9 cellular contexts compared by ENCODE assay signal in the genomic region with DNA sequence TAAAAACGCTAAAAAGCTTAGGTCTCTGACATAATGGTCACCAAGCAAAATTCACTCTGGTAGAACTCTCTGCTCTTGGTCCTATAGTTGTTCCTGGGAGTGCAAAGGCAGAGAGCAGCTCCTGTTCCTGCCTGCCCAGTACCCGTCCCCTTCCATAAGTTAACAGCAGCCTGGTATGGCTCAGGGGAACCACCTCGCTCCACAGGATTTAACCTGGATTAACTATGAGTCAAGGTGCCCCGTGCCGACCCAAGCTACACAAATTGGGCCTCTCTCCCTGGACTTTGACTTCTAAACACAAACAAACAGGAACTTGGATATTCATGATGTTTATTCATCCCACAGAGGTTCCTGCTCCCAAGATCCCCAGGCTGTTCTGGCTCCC. TPM values are rescaled to one million over a fixed set of nuclear protein-coding genes. Genes with fewer than 3 reads are reported as not detected.
DNase-seq lines count a peak whose midpoint lies in the region; ATAC-seq and TF ChIP-seq lines count a peak whose summit lies in the region.
"Had no signal": no experiment of that assay in that cellular context is flagged by ENCODE, and none has a peak within 500 bp of the region (broad histone marks: within the 10 kb centered on the region; RNA-seq: fewer than 3 reads in every experiment).

No MANE protein-coding gene starts in this region.

- H3K36me3 Mint-ChIP-seq in Caco-2 (ENCODE audit: insufficient read depth, unreplicated experiment): peaks cover 45% of the 10 kb centered on the region
- peaks cover 16% of the 10 kb centered on the region for H3K36me3 Mint-ChIP-seq in activated T-helper 1 cell treated with anti-CD3 and anti-CD28 coated beads, Interleukin-12 subunit alpha, Interleukin-12 subunit beta, Interleukin-2, Interleukin-4 antibody, amounts not matched to agents 30 ng/mL and 10 ng/mL and 1 ng/mL, durations not matched to agents 14 hours and 24 hours and 36 hours (ENCODE audit: low read depth)
- peaks cover 28% of the 10 kb centered on the region for H3K36me3 Mint-ChIP-seq in activated T-helper 2 cell treated with anti-CD3 and anti-CD28 coated beads, Interferon-gamma antibody, Interleukin-2, Interleukin-4, amounts not matched to agents 10 μg/mL and 5 μg/mL and 100 μg/mL, durations not matched to agents 14 hours and 24 hours and 36 hours (ENCODE audit: low read depth)

- peaks cover 32% of the 10 kb centered on the region for H3K4me1 Mint-ChIP-seq in Caco-2 (ENCODE audit: low read depth, unreplicated experiment)
- peaks cover 6% of the 10 kb centered on the region for H3K4me1 Mint-ChIP-seq in activated T-helper 1 cell treated with anti-CD3 and anti-CD28 coated beads, Interleukin-12 subunit alpha, Interleukin-12 subunit beta, Interleukin-2, Interleukin-4 antibody, amounts not matched to agents 30 ng/mL and 10 ng/mL and 1 ng/mL, durations not matched to agents 14 hours and 24 hours and 36 hours (ENCODE audit: low read depth)
- peaks cover 1% of the 10 kb centered on the region for H3K4me1 Mint-ChIP-seq in activated T-helper 2 cell treated with anti-CD3 and anti-CD28 coated beads, Interferon-gamma antibody, Interleukin-2, Interleukin-4, amounts not matched to agents 10 μg/mL and 5 μg/mL and 100 μg/mL, durations not matched to agents 14 hours and 24 hours and 36 hours (ENCODE audit: low read depth)

- TF ChIP-seq CTCF in Caco-2 (IDR thresholded peaks at IDR 0.05; ENCODE audit: insufficient read depth in 1 of 2, low read depth in 1 of 2, low read length in 1 of 2, severe bottlenecking in 1 of 2, unreplicated experiment in 1 of 2): no peak

- H3K4me1 ChIP-seq in Caco-2: peaks cover 37% of the 10 kb centered on the region

- H3K36me3 ChIP-seq in Caco-2 (ENCODE audit: control insufficient read depth, insufficient read depth, low read length): peaks cover 2% of the 10 kb centered on the region

- DNase-seq in Caco-2: peak; percentile 72 to 79
- DNase-seq in activated T-helper 1 cell treated with anti-CD3 and anti-CD28 coated beads, Interleukin-12 subunit alpha, Interleukin-12 subunit beta, Interleukin-2, Interleukin-4 antibody, amounts not matched to agents 30 ng/mL and 10 ng/mL and 1 ng/mL, durations not matched to agents 14 hours and 24 hours and 36 hours (ENCODE audit: low spot score): no peak
- no peak for DNase-seq in left ventricle myocardium superior
- peak; percentile 54 for DNase-seq in renal cortical epithelial cell (ENCODE audit: low read depth)
- no peak for DNase-seq in SHP77 treated with DMSO at 0.1 percent for 48 hours (lab: John Stamatoyannopoulos, UW)
- DNase-seq in activated T-helper 2 cell treated with anti-CD3 and anti-CD28 coated beads, Interferon-gamma antibody, Interleukin-2, Interleukin-4, amounts not matched to agents 10 μg/mL and 5 μg/mL and 100 μg/mL, durations not matched to agents 14 hours and 24 hours and 36 hours (ENCODE audit: low spot score): no peak
- no peak for DNase-seq in NCI-H2196 treated with DMSO at 0.1 percent for 48 hours (lab: John Stamatoyannopoulos, UW; ENCODE audit: unreplicated experiment)
- DNase-seq: activated naive CD8-positive, alpha-beta T cell treated with anti-CD3 and anti-CD28 coated beads, Interleukin-2, amount 10 ng/mL, durations not matched to agents 7 days and 5 days had no signal

- peak overlapping the region; percentile 55 for H3K4me3 Mint-ChIP-seq in Caco-2 (ENCODE audit: unreplicated experiment)
- no peak overlapping the region for H3K4me3 Mint-ChIP-seq in activated T-helper 1 cell treated with anti-CD3 and anti-CD28 coated beads, Interleukin-12 subunit alpha, Interleukin-12 subunit beta, Interleukin-2, Interleukin-4 antibody, amounts not matched to agents 30 ng/mL and 10 ng/mL and 1 ng/mL, durations not matched to agents 14 hours and 24 hours and 36 hours
- H3K4me3 Mint-ChIP-seq in activated T-helper 2 cell treated with anti-CD3 and anti-CD28 coated beads, Interferon-gamma antibody, Interleukin-2, Interleukin-4, amounts not matched to agents 10 μg/mL and 5 μg/mL and 100 μg/mL, durations not matched to agents 14 hours and 24 hours and 36 hours (ENCODE audit: low read depth): no peak overlapping the region
- H3K4me3 Mint-ChIP-seq: activated naive CD8-positive, alpha-beta T cell treated with anti-CD3 and anti-CD28 coated beads, Interleukin-2, amount 10 ng/mL, durations not matched to agents 7 days and 5 days had no signal

- no peaks in the 10 kb centered on the region; the same call in 1 of the 2 replicates for H3K27me3 ChIP-seq in Caco-2 (replicated peaks; ENCODE audit: control insufficient read depth, insufficient read depth, low read length)

- CTCF ChIA-PET in Caco-2 (lab: Charles Lee): interaction anchor here (1.2 to 1.6 kb wide), 3 partner anchors 23 to 33 kb away, joined by 4 to 5 read pairs (median 5); no protein-coding TSS in a partner anchor

- H3K4me3 ChIP-seq in Caco-2 (ENCODE audit: low read depth, low read length): 0 out of 2 replicates have a peak overlapping the region, but pooled peaks have one; percentile 5

- H3K27me3 Mint-ChIP-seq in Caco-2 (ENCODE audit: insufficient read depth, unreplicated experiment): no peaks in the 10 kb centered on the region
- H3K27me3 Mint-ChIP-seq in activated T-helper 1 cell treated with anti-CD3 and anti-CD28 coated beads, Interleukin-12 subunit alpha, Interleukin-12 subunit beta, Interleukin-2, Interleukin-4 antibody, amounts not matched to agents 30 ng/mL and 10 ng/mL and 1 ng/mL, durations not matched to agents 14 hours and 24 hours and 36 hours (ENCODE audit: insufficient read depth): no peaks in the 10 kb centered on the region
- no peaks in the 10 kb centered on the region for H3K27me3 Mint-ChIP-seq in activated T-helper 2 cell treated with anti-CD3 and anti-CD28 coated beads, Interferon-gamma antibody, Interleukin-2, Interleukin-4, amounts not matched to agents 10 μg/mL and 5 μg/mL and 100 μg/mL, durations not matched to agents 14 hours and 24 hours and 36 hours (ENCODE audit: low read depth)
- H3K27me3 Mint-ChIP-seq: activated naive CD8-positive, alpha-beta T cell treated with anti-CD3 and anti-CD28 coated beads, Interleukin-2, amount 10 ng/mL, durations not matched to agents 7 days and 5 days had no signal

- no TSS peak for BruUV-seq in Caco-2 (replicated peaks; lab: Mats Ljungman, UMichigan)

- peaks cover 7% of the 10 kb centered on the region for H3K9me3 Mint-ChIP-seq in Caco-2 (ENCODE audit: unreplicated experiment)
- H3K9me3 Mint-ChIP-seq in activated T-helper 1 cell treated with anti-CD3 and anti-CD28 coated beads, Interleukin-12 subunit alpha, Interleukin-12 subunit beta, Interleukin-2, Interleukin-4 antibody, amounts not matched to agents 30 ng/mL and 10 ng/mL and 1 ng/mL, durations not matched to agents 14 hours and 24 hours and 36 hours: peaks cover 7% of the 10 kb centered on the region
- H3K9me3 Mint-ChIP-seq in activated T-helper 2 cell treated with anti-CD3 and anti-CD28 coated beads, Interferon-gamma antibody, Interleukin-2, Interleukin-4, amounts not matched to agents 10 μg/mL and 5 μg/mL and 100 μg/mL, durations not matched to agents 14 hours and 24 hours and 36 hours: peaks cover 7% of the 10 kb centered on the region

- ATAC-seq in left ventricle myocardium superior (peak; percentile 33), HG02840 (IDR thresholded peaks at IDR 0.05; ENCODE audit: low FRiP score, unreplicated experiment) (no peak)

- peak overlapping the region; percentile 70 for H3K27ac Mint-ChIP-seq in Caco-2 (ENCODE audit: unreplicated experiment)
- H3K27ac Mint-ChIP-seq in activated T-helper 1 cell treated with anti-CD3 and anti-CD28 coated beads, Interleukin-12 subunit alpha, Interleukin-12 subunit beta, Interleukin-2, Interleukin-4 antibody, amounts not matched to agents 30 ng/mL and 10 ng/mL and 1 ng/mL, durations not matched to agents 14 hours and 24 hours and 36 hours: peak overlapping the region; percentile 38
- no peak overlapping the region for H3K27ac Mint-ChIP-seq in activated T-helper 2 cell treated with anti-CD3 and anti-CD28 coated beads, Interferon-gamma antibody, Interleukin-2, Interleukin-4, amounts not matched to agents 10 μg/mL and 5 μg/mL and 100 μg/mL, durations not matched to agents 14 hours and 24 hours and 36 hours

- intact Hi-C loops in Caco-2 (cut with micrococcal nuclease; ENCODE audit: unreplicated experiment) (loop anchor here (1.0 to 2.0 kb wide), 2 partner anchors 22 to 69 kb away; partner anchors contain the start of gene ELP6), left ventricle myocardium superior (cut with micrococcal nuclease) (no loop called here)
- intact Hi-C loops in activated T-helper 1 cell treated with anti-CD3 and anti-CD28 coated beads, Interleukin-12 subunit alpha, Interleukin-12 subunit beta, Interleukin-2, Interleukin-4 antibody, amounts not matched to agents 30 ng/mL and 10 ng/mL and 1 ng/mL, durations not matched to agents 14 hours and 24 hours and 36 hours (cut with micrococcal nuclease): no loop called here
- intact Hi-C loops in activated T-helper 2 cell treated with anti-CD3 and anti-CD28 coated beads, Interferon-gamma antibody, Interleukin-2, Interleukin-4, amounts not matched to agents 10 μg/mL and 5 μg/mL and 100 μg/mL, durations not matched to agents 14 hours and 24 hours and 36 hours (cut with micrococcal nuclease): no loop called here

- POLR2A ChIA-PET in Caco-2 (lab: Charles Lee): interaction anchor here (0.6 to 0.8 kb wide), 2 partner anchors 63 to 345 kb away, joined by 3 read pairs; partner anchors contain the start of gene PTPN23

- no peaks in the 10 kb centered on the region for H3K9me3 ChIP-seq in Caco-2

RNA-seq across cellular contexts. Expression of gene SCAP, which starts 32.1 kb away (rescaled TPM):
- total RNA-seq in Caco-2 (2022) (104 and 115 TPM in 2 replicates), left ventricle myocardium superior (53.0 TPM), renal cortical epithelial cell (37.9 and 91.4 TPM in 2 replicates)
- total RNA-seq in activated T-helper 1 cell treated with anti-CD3 and anti-CD28 coated beads, Interleukin-12 subunit alpha, Interleukin-12 subunit beta, Interleukin-2, Interleukin-4 antibody, amounts not matched to agents 30 ng/mL and 10 ng/mL and 1 ng/mL, durations not matched to agents 14 hours and 24 hours and 36 hours: 86.3 and 91.2 TPM in 2 replicates
- 79.6 and 83.9 TPM in 2 replicates for total RNA-seq in activated T-helper 2 cell treated with anti-CD3 and anti-CD28 coated beads, Interferon-gamma antibody, Interleukin-2, Interleukin-4, amounts not matched to agents 10 μg/mL and 5 μg/mL and 100 μg/mL, durations not matched to agents 14 hours and 24 hours and 36 hours

Comparison
In these comparisons a context has a peak if more than half of its experiments do, and no peak if none do; other contexts are left out.
1. DNase-seq: peak in Caco-2 (2 of 2) and renal cortical epithelial cell (single experiment); none in activated T-helper 1 cell treated with anti-CD3 and anti-CD28 coated beads, Interleukin-12 subunit alpha, Interleukin-12 subunit beta, Interleukin-2, Interleukin-4 antibody, amounts not matched to agents 30 ng/mL and 10 ng/mL and 1 ng/mL, durations not matched to agents 14 hours and 24 hours and 36 hours (single experiment), left ventricle myocardium superior (single experiment), SHP77 treated with DMSO at 0.1 percent for 48 hours (single experiment), activated T-helper 2 cell treated with anti-CD3 and anti-CD28 coated beads, Interferon-gamma antibody, Interleukin-2, Interleukin-4, amounts not matched to agents 10 μg/mL and 5 μg/mL and 100 μg/mL, durations not matched to agents 14 hours and 24 hours and 36 hours (single experiment) and NCI-H2196 treated with DMSO at 0.1 percent for 48 hours (single experiment).